20 cellular contexts compared by ENCODE assay signal in genomic region chr12:126346087-126346486, GRCh38.
"Had no signal": no experiment of that assay in that cellular context is flagged by ENCODE, and none has a peak within 500 bp of the region (broad histone marks: within the 10 kb centered on the region; RNA-seq: fewer than 3 reads in every experiment).

No MANE protein-coding gene starts in this region.

- H3K9me3 ChIP-seq: gastroesophageal sphincter, ovary had no signal

- H3K27ac ChIP-seq: gastroesophageal sphincter, ovary, stomach, VCaP had no signal

- H3K27me3 ChIP-seq: gastroesophageal sphincter, ovary, stomach had no signal

- H3K4me3 Mint-ChIP-seq: activated naive CD4-positive, alpha-beta T cell treated with anti-CD3 and anti-CD28 coated beads for 36 hours; activated naive CD8-positive, alpha-beta T cell treated with anti-CD3 and anti-CD28 coated beads, Interleukin-2, amount 50 U/mL, for 24 hours; activated T-cell treated with anti-CD3 and anti-CD28 coated beads, Interleukin-2, amount 50 U/mL, for 4 hours; central memory CD8-positive, alpha-beta T cell; naive thymus-derived CD8-positive, alpha-beta T cell; stimulated activated effector memory CD8-positive, alpha-beta T cell treated with anti-CD3 and anti-CD28 coated beads, Interleukin-12 subunit alpha, Interleukin-12 subunit beta, amount 100 ng/mL, for 72 hours had no signal

- H3K36me3 Mint-ChIP-seq: naive thymus-derived CD8-positive, alpha-beta T cell; stimulated activated effector memory CD8-positive, alpha-beta T cell treated with anti-CD3 and anti-CD28 coated beads, Interleukin-12 subunit alpha, Interleukin-12 subunit beta, amount 100 ng/mL, for 72 hours had no signal

- H3K9me3 Mint-ChIP-seq: activated naive CD4-positive, alpha-beta T cell treated with anti-CD3 and anti-CD28 coated beads for 36 hours; activated T-cell treated with anti-CD3 and anti-CD28 coated beads, Interleukin-2, amount 50 U/mL, for 4 hours had no signal

- H3K4me1 Mint-ChIP-seq: activated naive CD8-positive, alpha-beta T cell treated with anti-CD3 and anti-CD28 coated beads, Interleukin-2, amount 50 U/mL, for 24 hours; central memory CD8-positive, alpha-beta T cell; naive thymus-derived CD8-positive, alpha-beta T cell; stimulated activated effector memory CD8-positive, alpha-beta T cell treated with anti-CD3 and anti-CD28 coated beads, Interleukin-12 subunit alpha, Interleukin-12 subunit beta, amount 100 ng/mL, for 72 hours had no signal

- ATAC-seq: activated naive CD8-positive, alpha-beta T cell treated with anti-CD3 and anti-CD28 coated beads, Interleukin-2, amount 50 U/mL, for 24 hours; activated T-cell treated with anti-CD3 and anti-CD28 coated beads, Interleukin-2, amount 50 U/mL, for 4 hours; esophagus mucosa; gastroesophageal sphincter; naive thymus-derived CD8-positive, alpha-beta T cell; sciatic nerve; stimulated activated effector memory CD8-positive, alpha-beta T cell treated with anti-CD3 and anti-CD28 coated beads, Interleukin-12 subunit alpha, Interleukin-12 subunit beta, amount 100 ng/mL, for 72 hours had no signal

- H3K4me1 ChIP-seq: gastroesophageal sphincter, stomach had no signal

- H3K4me3 ChIP-seq: gastroesophageal sphincter, ovary, stomach had no signal

- H3K36me3 ChIP-seq: gastroesophageal sphincter, ovary, stomach had no signal

- DNase-seq: activated CD4-positive, alpha-beta T cell treated with anti-CD3 and anti-CD28 coated beads, Interleukin-2, amount 50 U/mL, for 1 hour; activated CD4-positive, CD25-positive, alpha-beta regulatory T cell treated with anti-CD3 and anti-CD28 coated beads, Interleukin-2, amount 50 U/mL, for 72 hours; activated CD8-positive, alpha-beta memory T cell treated with anti-CD3 and anti-CD28 coated beads, Interleukin-2, amount 50 U/mL, for 4 hours; activated naive CD4-positive, alpha-beta T cell treated with anti-CD3 and anti-CD28 coated beads for 36 hours; activated naive CD8-positive, alpha-beta T cell treated with anti-CD3 and anti-CD28 coated beads, Interleukin-2, amount 50 U/mL, for 24 hours; activated T-cell treated with anti-CD3 and anti-CD28 coated beads, Interleukin-2, amount 50 U/mL, for 4 hours; anterior cingulate cortex; cortex of kidney; mesenchymal stem cell; naive thymus-derived CD8-positive, alpha-beta T cell; ovary; stimulated activated CD4-positive, alpha-beta T cell treated with anti-CD3 and anti-CD28 coated beads, Interleukin-4, amount 100 ng/mL, for 24 hours; stomach; trophoblast cell had no signal

- H3K27ac Mint-ChIP-seq: activated naive CD4-positive, alpha-beta T cell treated with anti-CD3 and anti-CD28 coated beads for 36 hours; activated naive CD8-positive, alpha-beta T cell treated with anti-CD3 and anti-CD28 coated beads, Interleukin-2, amount 50 U/mL, for 24 hours; naive thymus-derived CD8-positive, alpha-beta T cell; stimulated activated effector memory CD8-positive, alpha-beta T cell treated with anti-CD3 and anti-CD28 coated beads, Interleukin-12 subunit alpha, Interleukin-12 subunit beta, amount 100 ng/mL, for 72 hours had no signal

- H3K27me3 Mint-ChIP-seq: activated naive CD8-positive, alpha-beta T cell treated with anti-CD3 and anti-CD28 coated beads, Interleukin-2, amount 50 U/mL, for 24 hours; central memory CD8-positive, alpha-beta T cell; naive thymus-derived CD8-positive, alpha-beta T cell had no signal
